Comparison of ENCODE assay signal across 8 cellular contexts in the genomic region with DNA sequence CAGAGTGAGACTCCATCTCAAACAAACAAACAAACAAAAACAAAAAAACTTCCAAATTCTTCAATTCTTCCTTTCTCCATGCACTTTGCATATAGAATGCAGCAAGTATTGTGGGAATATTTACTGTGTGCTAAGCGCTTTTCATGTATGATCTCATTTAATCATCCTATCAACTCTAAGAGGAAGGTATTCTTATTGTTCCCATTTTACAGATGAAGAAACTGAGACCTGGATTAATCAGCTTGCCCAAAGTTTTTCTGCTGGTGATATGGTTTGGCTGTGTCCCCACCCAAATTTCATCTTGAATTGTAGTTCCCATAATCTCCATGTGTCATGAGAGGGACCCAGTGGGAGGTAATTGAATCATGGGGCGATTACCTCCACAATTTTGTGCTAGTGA. TPM values are rescaled to one million over a fixed set of nuclear protein-coding genes. Genes with fewer than 3 reads are reported as not detected.
"Had no signal": no experiment of that assay in that cellular context is flagged by ENCODE, and none has a peak within 500 bp of the region (broad histone marks: within the 10 kb centered on the region; RNA-seq: fewer than 3 reads in every experiment).

No MANE protein-coding gene starts in this region.

- DNase-seq: GDM1, GF-D8 had no signal

- FAIRE-seq: G401.6, GM12878, GM12891, GM12892, GM18507, GM19239 had no signal

- ATAC-seq: GM12878 had no signal

- H3K4me3 ChIP-seq: GM12878 had no signal

RNA-seq across cellular contexts. Expression of gene KCNG1, which starts 56.6 kb away (rescaled TPM):
- total RNA-seq: GM12878 had no signal
- polyA plus RNA-seq: GM12878 had no signal
